Comparison of ENCODE assay signal across 1 cellular context in the genomic region with DNA sequence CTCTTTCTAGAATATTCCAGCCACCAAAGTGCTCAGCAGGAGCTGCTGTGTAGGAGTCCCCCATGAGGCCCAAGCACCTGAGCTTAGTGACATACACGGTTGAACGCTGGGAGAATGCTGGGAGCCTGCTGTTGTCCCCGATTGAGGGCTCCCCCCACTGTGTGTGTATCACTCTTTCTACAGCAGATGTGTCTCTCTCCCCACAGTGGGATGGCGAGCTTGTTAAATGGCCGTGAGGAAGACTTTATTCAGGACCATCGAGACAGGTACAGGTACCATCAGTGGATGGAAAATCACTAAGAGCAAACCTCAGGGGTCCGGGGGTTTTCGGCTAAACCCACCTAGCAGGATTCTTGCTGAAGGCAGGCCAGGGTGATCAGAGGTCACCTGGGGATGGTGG.
TF ChIP-seq lines count a peak whose summit lies in the region.

No MANE protein-coding gene starts in this region.

TF ChIP-seq in GM12878, 131 proteins besides CTCF, POLR2A, EP300 and RAD21:
- no peak for TF ChIP-seq YY1 (IDR thresholded peaks at IDR 0.05; ENCODE audit: low read depth, low read length)
- TF ChIP-seq RELB (IDR thresholded peaks at IDR 0.05; ENCODE audit: low read depth) = no peak
- no peak for TF ChIP-seq CEBPZ (IDR thresholded peaks at IDR 0.05; ENCODE audit: low read depth, low read length)
- TF ChIP-seq ATF3 (IDR thresholded peaks at IDR 0.05; ENCODE audit: borderline replicate concordance, extremely low read depth, low read depth, low read length) = no peak
- TF ChIP-seq NFXL1 (IDR thresholded peaks at IDR 0.05; ENCODE audit: borderline replicate concordance) = no peak
- TF ChIP-seq USF2 (IDR thresholded peaks at IDR 0.05; ENCODE audit: borderline replicate concordance, low read depth, low read length) = no peak
- no peak for TF ChIP-seq ZNF207 (IDR thresholded peaks at IDR 0.05; ENCODE audit: borderline replicate concordance)
- no peak for TF ChIP-seq TBL1XR1 (IDR thresholded peaks at IDR 0.05; ENCODE audit: low read depth, low read length)
- no peak for TF ChIP-seq BCL11A (IDR thresholded peaks at IDR 0.05; ENCODE audit: low read depth, low read length)
- TF ChIP-seq HDAC2 (IDR thresholded peaks at IDR 0.05) = no peak
- no peak for TF ChIP-seq RCOR1 (conservative IDR thresholded peaks at IDR 0.05; ENCODE audit: low read depth, low read length)
- no peak for TF ChIP-seq CHD1 (IDR thresholded peaks at IDR 0.05; ENCODE audit: low read depth, low read length)
